ENCODE assay signal across 13 cellular contexts in the genomic region with DNA sequence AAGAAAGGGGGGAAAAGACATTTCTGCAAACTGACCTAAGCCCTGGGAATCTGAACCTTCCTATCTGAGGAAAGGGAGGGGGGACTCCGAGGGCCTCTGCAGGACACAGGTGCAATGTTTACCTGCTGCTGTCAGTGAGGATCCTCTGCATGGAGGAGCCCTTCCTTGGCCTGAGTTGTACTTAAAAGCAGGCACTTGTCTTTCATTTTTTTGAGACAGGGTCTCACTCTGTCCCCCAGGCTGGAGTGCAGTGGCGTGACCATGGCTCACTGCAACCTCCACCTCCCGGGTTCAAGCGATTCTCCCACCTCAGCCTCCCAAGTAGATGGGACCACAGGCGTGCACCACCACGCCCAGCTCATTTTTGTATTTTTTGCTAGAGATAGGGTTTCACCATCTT. TPM values are rescaled to one million over a fixed set of nuclear protein-coding genes. Genes with fewer than 3 reads are reported as not detected.
DNase-seq lines count a peak whose midpoint lies in the region; ATAC-seq, FAIRE-seq and TF ChIP-seq lines count a peak whose summit lies in the region.
"Not testable (repeated sequence)": the region's sequence is repeated elsewhere in the genome, so short reads cannot be mapped to it uniquely, and the experiment has no call there.
"Had no signal": no experiment of that assay in that cellular context is flagged by ENCODE, and none has a peak within 500 bp of the region (broad histone marks: within the 10 kb centered on the region; RNA-seq: fewer than 3 reads in every experiment).

No MANE protein-coding gene starts in this region.

- DNase-seq in Caco-2; H9; IMR-90; H1 (ENCODE audit: low read depth in 1 of 2, low spot score in 2 of 2): not testable (repeated sequence)
- DNase-seq in mesenteric fat pad (ENCODE audit: low spot score) (peak; percentile 73), posterior vena cava (ENCODE audit: low spot score) (peak; percentile 23)

- intact Hi-C loops in Caco-2 (cut with micrococcal nuclease; ENCODE audit: unreplicated experiment); IMR-90 (cut with micrococcal nuclease); posterior vena cava (cut with DNase I): not testable (repeated sequence)

- WGBS in H9 (ENCODE audit: extremely low coverage, insufficient read length, low lambda C conversion rate) = no CpG with 5 or more reads among the region's 6 CpGs
- 60% methylated on average over 1 of the region's 6 CpGs; no CpG with 5 or more reads in 1 of the 2 experiments for WGBS in IMR-90 (ENCODE audit: extremely low coverage in 2 of 2, insufficient read length in 1 of 2), 2 experiments
- WGBS in H1 (ENCODE audit: extremely low coverage in 1 of 2, insufficient coverage in 1 of 2, insufficient read length in 1 of 2, insufficient replicate concordance in 2 of 2, low coverage in 1 of 2, low lambda C conversion rate in 2 of 2, missing lambda C conversion rate in 1 of 2), 2 experiments = 84% methylated on average over 6 of the region's 6 CpGs; no CpG with 5 or more reads in 1 of the 2 experiments

- not testable (repeated sequence) for H3T11ph ChIP-seq in H9 (ENCODE audit: low read length)

- H3K36me3 Mint-ChIP-seq in Caco-2 (ENCODE audit: insufficient read depth, unreplicated experiment) = peaks cover 90% of the 10 kb centered on the region
- peaks cover 3 to 13% (median 10%) of the 10 kb centered on the region in 3 experiments; a peak in 4 of 7 replicates for H3K36me3 Mint-ChIP-seq in H9 (ENCODE audit: insufficient read depth in 1 of 3, low read depth in 3 of 3)

- TF ChIP-seq CTCF in Caco-2 (IDR thresholded peaks at IDR 0.05; ENCODE audit: insufficient read depth in 1 of 2, low read depth in 1 of 2, low read length in 1 of 2, severe bottlenecking in 1 of 2, unreplicated experiment in 1 of 2); IMR-90 (conservative IDR thresholded peaks at IDR 0.05; ENCODE audit: low read depth, low read length): not testable (repeated sequence)
- TF ChIP-seq CTCF in H9 (conservative IDR thresholded peaks at IDR 0.05) (peak; percentile 20; the same call in 1 of the 3 replicates), H1 (IDR thresholded peaks at IDR 0.05; ENCODE audit: control extremely low read depth in 1 of 3, insufficient read depth in 1 of 3, low read depth in 1 of 3, low read length in 3 of 3) (peak; percentile 13 to 22 (median 19); a peak in 3 of 4 replicates)

- H3K27ac Mint-ChIP-seq in Caco-2 (ENCODE audit: unreplicated experiment) (peak overlapping the region; percentile 83), H9 (peak overlapping the region; percentile 99 to 100 (median 99); a peak in 6 of 7 replicates)

- TF ChIP-seq RAD21 in IMR-90 (IDR thresholded peaks at IDR 0.05; ENCODE audit: low read length) = not testable (repeated sequence)
- peak; percentile 13 to 28; a peak in 2 of 4 replicates for TF ChIP-seq RAD21 in H1 (IDR thresholded peaks at IDR 0.05 in 1 of 2, conservative IDR thresholded peaks at IDR 0.05 in 1 of 2; ENCODE audit: low read depth in 2 of 2, low read length in 2 of 2)

- H3K9me3 Mint-ChIP-seq in Caco-2 (ENCODE audit: unreplicated experiment); H9: not testable (repeated sequence)

- H3K4me2 ChIP-seq in H9 (ENCODE audit: insufficient read depth, insufficient read length, low read length); IMR-90 (ENCODE audit: low read depth, low read length); H1 (ENCODE audit: insufficient read depth in 1 of 2, low read depth in 2 of 2, low read length in 2 of 2): not testable (repeated sequence)

- not testable (repeated sequence) for H4K91ac ChIP-seq in H9 (ENCODE audit: insufficient read length, low read depth, low read length); IMR-90 (ENCODE audit: insufficient read depth, low read depth, low read length)
- peak overlapping the region; percentile 96 for H4K91ac ChIP-seq in H1 (replicated peaks; ENCODE audit: insufficient read length, low read length)

- H3K9ac ChIP-seq in H9 (ENCODE audit: extremely low read depth, insufficient read length, low read length); IMR-90 (ENCODE audit: low read depth, low read length); H1 (replicated peaks in 1 of 4; ENCODE audit: extremely low read depth in 1 of 4, low read depth in 3 of 4, low read length in 3 of 4): not testable (repeated sequence)
- H3K9ac ChIP-seq in iPS-20b (ENCODE audit: low read depth, low read length) = peak overlapping the region; percentile 81; the same call in 1 of the 2 replicates

- H2BK20ac ChIP-seq in H9 (ENCODE audit: low read depth, low read length, poor library complexity, severe bottlenecking); IMR-90 (ENCODE audit: low read depth, low read length): not testable (repeated sequence)
- peak overlapping the region; percentile 100 for H2BK20ac ChIP-seq in H1 (ENCODE audit: low read length)

- not testable (repeated sequence) for H2AFZ ChIP-seq in H9 (ENCODE audit: low read length); IMR-90 (replicated peaks; ENCODE audit: low read length, poor library complexity); H1 (ENCODE audit: low read length)

- H3K9me3 ChIP-seq in Caco-2; H9 (ENCODE audit: control insufficient read depth, low read depth, low read length); IMR-90 (ENCODE audit: control insufficient read depth, insufficient read depth, low read length); H1 (ENCODE audit: insufficient read depth in 2 of 2, low read depth in 1 of 2, low read length in 1 of 2); iPS-20b (ENCODE audit: insufficient read depth, low read depth, low read length): not testable (repeated sequence)

- H2BK5ac ChIP-seq in H9 (ENCODE audit: insufficient read length, low read length) = not testable (repeated sequence)
- H2BK5ac ChIP-seq in IMR-90 (ENCODE audit: low read depth, low read length, poor library complexity, severe bottlenecking) (peak overlapping the region; percentile 24), H1 (ENCODE audit: low read depth, low read length) (peak overlapping the region; percentile 98; the same call in 1 of the 2 replicates)

- H4K5ac ChIP-seq in H9 (ENCODE audit: insufficient read length, low read depth, low read length); IMR-90 (ENCODE audit: low read depth, low read length); H1 (ENCODE audit: insufficient read length, low read depth, low read length): not testable (repeated sequence)

- H3K79me2 ChIP-seq in H9 (ENCODE audit: insufficient read depth, low read length); H1 (ENCODE audit: control insufficient read depth in 1 of 2, insufficient read depth in 2 of 2, low read length in 2 of 2): not testable (repeated sequence)

- not testable (repeated sequence) for H4K8ac ChIP-seq in H9 (replicated peaks; ENCODE audit: insufficient read length, low read depth, low read length); IMR-90 (ENCODE audit: low read depth in 2 of 2, low read length in 2 of 2); H1 (ENCODE audit: extremely low read depth, insufficient read depth, low read length)

- peak overlapping the region; percentile 72 for H3K4me3 Mint-ChIP-seq in Caco-2 (ENCODE audit: unreplicated experiment)
- not testable (repeated sequence) for H3K4me3 Mint-ChIP-seq in H9

- not testable (repeated sequence) for FAIRE-seq in H1 (lab: Jason Lieb, UNC)

- H3K23me2 ChIP-seq in H9 (ENCODE audit: insufficient read length, low read depth, low read length, poor library complexity, severe bottlenecking); H1 (ENCODE audit: low read depth, low read length): not testable (repeated sequence)

- H2AK9ac ChIP-seq in IMR-90 (replicated peaks; ENCODE audit: low read depth, low read length, poor library complexity) = not testable (repeated sequence)

- H3K4me1 Mint-ChIP-seq in Caco-2 (ENCODE audit: low read depth, unreplicated experiment) (peaks cover 43% of the 10 kb centered on the region), H9 (peaks cover 52 to 68% of the 10 kb centered on the region in 2 experiments)

- H2AK5ac ChIP-seq in H9 (ENCODE audit: insufficient read length, low read length) = not testable (repeated sequence)
- H2AK5ac ChIP-seq in IMR-90 (ENCODE audit: low read depth, low read length) (peak overlapping the region; percentile 62; the same call in 1 of the 2 replicates), H1 (ENCODE audit: low read depth, low read length) (peak overlapping the region; percentile 84)

- not testable (repeated sequence) for H3K4ac ChIP-seq in H9 (ENCODE audit: low read depth, low read length)
- 0 out of 2 replicates have a peak overlapping the region, but pooled peaks have one; percentile 32 for H3K4ac ChIP-seq in IMR-90 (ENCODE audit: low read depth, low read length)
- H3K4ac ChIP-seq in H1 (replicated peaks; ENCODE audit: insufficient read length, low read depth, low read length) = peak overlapping the region; percentile 21

- H3K27me3 ChIP-seq in Caco-2 (replicated peaks; ENCODE audit: control insufficient read depth, insufficient read depth, low read length); H9 (ENCODE audit: insufficient read depth, low read length); IMR-90 (ENCODE audit: control insufficient read depth, insufficient read depth, low read length); H1 (replicated peaks in 1 of 4; ENCODE audit: control insufficient read depth in 3 of 4, extremely low read depth in 1 of 4, insufficient read depth in 3 of 4, low read length in 3 of 4); iPS-20b (ENCODE audit: insufficient read depth, low read length): not testable (repeated sequence)

- not testable (repeated sequence) for H3K27me3 Mint-ChIP-seq in Caco-2 (ENCODE audit: insufficient read depth, unreplicated experiment); H9 (ENCODE audit: low read depth)

- H3K23ac ChIP-seq in H9 (ENCODE audit: insufficient read length, low read depth, low read length); IMR-90 (ENCODE audit: low read depth, low read length); H1 (ENCODE audit: insufficient read length): not testable (repeated sequence)

- not testable (repeated sequence) for ATAC-seq in IMR-90 (ENCODE audit: low read depth)

- dilution Hi-C loops in IMR-90 (cut with HindIII; ENCODE audit: low sequenced_read_pairs, unreplicated experiment) = not testable (repeated sequence)

- H3K27ac ChIP-seq in H9 (ENCODE audit: insufficient read length, low read depth, low read length) = peak overlapping the region; percentile 14
- H3K27ac ChIP-seq in IMR-90 (ENCODE audit: insufficient read depth, low read length); H1 (ENCODE audit: low read depth, low read length): not testable (repeated sequence)
- peak overlapping the region; percentile 95 for H3K27ac ChIP-seq in iPS-20b (ENCODE audit: low read length)
- H3K27ac ChIP-seq in temporal lobe (ENCODE audit: low read depth, low read length) = peak overlapping the region; percentile 44

- not testable (repeated sequence) for H3K36me3 ChIP-seq in Caco-2 (ENCODE audit: control insufficient read depth, insufficient read depth, low read length); IMR-90 (ENCODE audit: control insufficient read depth, insufficient read depth, low read length); H1 (ENCODE audit: control insufficient read depth in 2 of 4, insufficient read depth in 4 of 4, low read length in 3 of 4); iPS-20b (ENCODE audit: insufficient read depth, low read depth, low read length)

- not testable (repeated sequence) for BruUV-seq in Caco-2 (replicated peaks; lab: Mats Ljungman, UMichigan); IMR-90 (replicated peaks; lab: Mats Ljungman, UMichigan)

- H3K18ac ChIP-seq in H9 (ENCODE audit: insufficient read length, low read depth, low read length) (peak overlapping the region; percentile 11), IMR-90 (ENCODE audit: low read depth, low read length) (peak overlapping the region; percentile 31; the same call in 1 of the 2 replicates), H1 (ENCODE audit: extremely low read depth, low read length) (peak overlapping the region; percentile 94)

- H3K56ac ChIP-seq in H9 (ENCODE audit: insufficient read length, low read depth, low read length); IMR-90 (ENCODE audit: extremely low read depth, insufficient read depth, low read length); H1 (replicated peaks; ENCODE audit: insufficient read length, low read depth, low read length): not testable (repeated sequence)

- H4K20me1 ChIP-seq in H9 (ENCODE audit: control insufficient read depth, insufficient read depth, insufficient read length); IMR-90 (ENCODE audit: insufficient read depth, low read length); H1 (replicated peaks in 1 of 2; ENCODE audit: control insufficient read depth in 1 of 2, insufficient read depth in 2 of 2, low read length in 2 of 2): not testable (repeated sequence)

- H2BK12ac ChIP-seq in H9 (ENCODE audit: insufficient read length, low read depth, low read length) = not testable (repeated sequence)
- H2BK12ac ChIP-seq in H1 (ENCODE audit: low read depth, low read length) = peak overlapping the region; percentile 86

- H3K4me3 ChIP-seq in Caco-2 (ENCODE audit: low read depth, low read length); IMR-90 (ENCODE audit: insufficient read depth, low read depth, low read length); H1 (ENCODE audit: extremely low read depth in 1 of 4, insufficient read depth in 2 of 4, low read depth in 3 of 4, low read length in 4 of 4); iPS-20b (ENCODE audit: low read length): not testable (repeated sequence)

- CTCF ChIA-PET in Caco-2 (lab: Charles Lee); IMR-90 (lab: Yijun Ruan, JAX): not testable (repeated sequence)
- CTCF ChIA-PET in H1 (lab: Charles Lee; ENCODE audit: partially characterized antibody) = interaction anchor here (0.8 to 3.2 kb wide), 4 partner anchors 11 to 33 kb away, joined by 3 to 10 read pairs (median 6); no protein-coding TSS in a partner anchor

- not testable (repeated sequence) for H2BK15ac ChIP-seq in H9 (ENCODE audit: low read depth, low read length); IMR-90 (ENCODE audit: low read depth, low read length); H1 (ENCODE audit: low read length)

- not testable (repeated sequence) for H2BK120ac ChIP-seq in H9 (ENCODE audit: low read depth, low read length, poor library complexity, severe bottlenecking); IMR-90 (ENCODE audit: low read depth, low read length)
- peak overlapping the region; percentile 62 for H2BK120ac ChIP-seq in H1 (replicated peaks; ENCODE audit: low read depth, low read length)

- TF ChIP-seq POLR2A in IMR-90 (IDR thresholded peaks at IDR 0.05; ENCODE audit: low read depth, low read length); H1 (IDR thresholded peaks at IDR 0.05; ENCODE audit: control extremely low read depth in 1 of 2, low read depth in 2 of 2, low read length in 2 of 2): not testable (repeated sequence)

- H3K9me1 ChIP-seq in IMR-90 (ENCODE audit: insufficient read depth, low read length) = not testable (repeated sequence)

- POLR2A ChIA-PET in Caco-2 (lab: Charles Lee) = interaction anchor here (0.6 kb wide), 1 partner anchor 19 kb away, joined by 3 read pairs; no protein-coding TSS in a partner anchor
- POLR2A ChIA-PET in IMR-90 (lab: Charles Lee; ENCODE audit: unreplicated experiment) = not testable (repeated sequence)
- POLR2A ChIA-PET in H1 (lab: Charles Lee; ENCODE audit: partially characterized antibody) = interaction anchor here (1.3 to 3.6 kb wide), 6 partner anchors 9 to 53 kb away, joined by 4 to 37 read pairs (median 7); a partner anchor contains a TSS

- H3K4me1 ChIP-seq in Caco-2 (peaks cover 59% of the 10 kb centered on the region), H1 (replicated peaks in 1 of 4; ENCODE audit: control insufficient read depth in 3 of 4, insufficient read depth in 4 of 4, low read length in 3 of 4) (peaks cover 0 to 25% (median 12%) of the 10 kb centered on the region in 4 experiments; a peak in 6 of 7 replicates), iPS-20b (ENCODE audit: insufficient read depth, low read length) (peaks cover 24% of the 10 kb centered on the region)
- H3K4me1 ChIP-seq in H9 (ENCODE audit: insufficient read depth, low read length); IMR-90 (ENCODE audit: control insufficient read depth, insufficient read depth, low read length): not testable (repeated sequence)

- not testable (repeated sequence) for H3K79me1 ChIP-seq in H9 (ENCODE audit: insufficient read depth, low read depth, low read length, poor library complexity, severe bottlenecking); IMR-90 (ENCODE audit: low read depth in 1 of 2, low read length in 2 of 2); H1 (ENCODE audit: low read depth, low read length)

- in situ Hi-C loops in IMR-90 (cut with MboI; ENCODE audit: low sequenced_read_pairs) = not testable (repeated sequence)

- TF ChIP-seq EP300 in H1 (IDR thresholded peaks at IDR 0.05; ENCODE audit: borderline replicate concordance in 1 of 2, low read depth in 2 of 2, low read length in 2 of 2) = not testable (repeated sequence)

- H3K14ac ChIP-seq in H9 (ENCODE audit: insufficient read depth, low read length); IMR-90 (replicated peaks; ENCODE audit: low read depth, low read length); H1 (ENCODE audit: insufficient read length): not testable (repeated sequence)

RNA-seq across cellular contexts. Expression of a gene that starts 13.2 kb away (rescaled TPM):
- total RNA-seq in Caco-2 (2022) = 37.9 and 47.7 TPM in 2 replicates
- 234 and 238 TPM in 2 replicates for total RNA-seq in H9 (2021)
- total RNA-seq in IMR-90 (2012; rRNA removed) = under 0.01 TPM in 1 of 2 replicates, not detected in the other
- not detected in 2 replicates for polyA plus RNA-seq in IMR-90 (2012; rRNA removed)
- polyA plus RNA-seq in IMR-90 (2012; cell fraction: cytosol; rRNA removed) = not detected in 2 replicates
- polyA plus RNA-seq in IMR-90 (2012; cell fraction: nucleus; rRNA removed; ENCODE audit: low replicate concordance) = 0.06 TPM in 1 of 2 replicates, not detected in the other
- 14.9 and 17.7 TPM in 2 replicates for total RNA-seq in H1 (2021; fragmentation: NEBNext Ultra II Directional; extraction: Animal tissue kit (Norgen Biotek cat#: 25700))
- 4.0 and 4.2 TPM in 2 replicates for polyA plus RNA-seq in H1 (2011; rRNA removed)
- polyA plus RNA-seq in H1 (2011; cell fraction: cytosol; rRNA removed) = 5.6 TPM
- polyA plus RNA-seq in H1 (2011; cell fraction: nucleus; rRNA removed) = 4.1 TPM
- polyA plus RNA-seq in H1 (2012, experiment 1 of 2) = 5.0 to 5.6 TPM (median 5.4 TPM) in 4 replicates
- 2.3 TPM for polyA plus RNA-seq in H1 (2012, experiment 2 of 2)
- 95.5 TPM for polyA plus RNA-seq in H1 (2013, experiment 1 of 2)
- 113 TPM for polyA plus RNA-seq in H1 (2013, experiment 2 of 2)
- 2.5 and 3.7 TPM in 2 replicates for polyA minus RNA-seq in H1 (2011; rRNA and poly(A)+ RNA removed)
- polyA minus RNA-seq in H1 (2011; cell fraction: cytosol; rRNA and poly(A)+ RNA removed) = 2.5 TPM
- 1.2 TPM for polyA minus RNA-seq in H1 (2011; cell fraction: nucleus; rRNA and poly(A)+ RNA removed)
- not detected for total RNA-seq in mesenteric fat pad
- total RNA-seq in posterior vena cava = not detected
- not detected for total RNA-seq in temporal lobe
- total RNA-seq: Daoy, HepG2, HT-29 had no signal
- polyA plus RNA-seq: A549, BJ had no signal

RNA-seq across cellular contexts. Expression of a gene that starts 35.8 kb away (rescaled TPM):
- 10.7 TPM in 2 replicates for total RNA-seq in Caco-2 (2022)
- total RNA-seq in H9 (2021) = 38.1 and 43.4 TPM in 2 replicates
- total RNA-seq in IMR-90 (2012; rRNA removed) = 35.0 and 48.3 TPM in 2 replicates
- polyA plus RNA-seq in IMR-90 (2012; rRNA removed) = 51.5 and 61.0 TPM in 2 replicates
- polyA plus RNA-seq in IMR-90 (2012; cell fraction: cytosol; rRNA removed) = 12.0 and 47.8 TPM in 2 replicates
- polyA plus RNA-seq in IMR-90 (2012; cell fraction: nucleus; rRNA removed; ENCODE audit: low replicate concordance) = 46.2 and 70.3 TPM in 2 replicates
- total RNA-seq in H1 (2021; fragmentation: NEBNext Ultra II Directional; extraction: Animal tissue kit (Norgen Biotek cat#: 25700)) = 31.3 and 31.9 TPM in 2 replicates
- polyA plus RNA-seq in H1 (2011; rRNA removed) = 20.4 and 30.7 TPM in 2 replicates
- polyA plus RNA-seq in H1 (2011; cell fraction: cytosol; rRNA removed) = 36.3 TPM
- polyA plus RNA-seq in H1 (2011; cell fraction: nucleus; rRNA removed) = 27.8 TPM
- polyA plus RNA-seq in H1 (2012, experiment 1 of 2) = 15.7 to 22.7 TPM (median 18.7 TPM) in 4 replicates
- polyA plus RNA-seq in H1 (2012, experiment 2 of 2) = 5.0 TPM
- 10.9 TPM for polyA plus RNA-seq in H1 (2013, experiment 1 of 2)
- 9.7 TPM for polyA plus RNA-seq in H1 (2013, experiment 2 of 2)
- polyA minus RNA-seq in H1 (2011; rRNA and poly(A)+ RNA removed) = 56.6 and 90.5 TPM in 2 replicates
- 19.1 TPM for polyA minus RNA-seq in H1 (2011; cell fraction: cytosol; rRNA and poly(A)+ RNA removed)
- 56.2 TPM for polyA minus RNA-seq in H1 (2011; cell fraction: nucleus; rRNA and poly(A)+ RNA removed)
- 18.1 TPM for total RNA-seq in mesenteric fat pad
- 10 to 100 TPM; 22.5 to 22.7 TPM for total RNA-seq in posterior vena cava
- total RNA-seq in temporal lobe = 13.8 TPM

RNA-seq across cellular contexts. Expression of a gene that starts 45.5 kb away (rescaled TPM):
- total RNA-seq in Caco-2 (2022) (32.5 and 33.8 TPM in 2 replicates), H9 (2021) (32.6 and 35.6 TPM in 2 replicates), IMR-90 (2012; rRNA removed) (55.6 and 62.5 TPM in 2 replicates), mesenteric fat pad (40.8 TPM), posterior vena cava (10 to 100 TPM; 26.1 to 39.0 TPM), temporal lobe (18.7 TPM)
- polyA plus RNA-seq in IMR-90 (2012; rRNA removed) (38.5 and 44.1 TPM in 2 replicates), H1 (2011; rRNA removed) (17.0 and 18.2 TPM in 2 replicates)
- polyA plus RNA-seq in IMR-90 (2012; cell fraction: cytosol; rRNA removed) = 23.1 and 23.3 TPM in 2 replicates
- 16.8 and 24.6 TPM in 2 replicates for polyA plus RNA-seq in IMR-90 (2012; cell fraction: nucleus; rRNA removed; ENCODE audit: low replicate concordance)
- 44.4 and 47.1 TPM in 2 replicates for total RNA-seq in H1 (2021; fragmentation: NEBNext Ultra II Directional; extraction: Animal tissue kit (Norgen Biotek cat#: 25700))
- 23.3 TPM for polyA plus RNA-seq in H1 (2011; cell fraction: cytosol; rRNA removed)
- polyA plus RNA-seq in H1 (2011; cell fraction: nucleus; rRNA removed) = 23.3 TPM
- polyA plus RNA-seq in H1 (2012, experiment 1 of 2) = 27.5 to 34.5 TPM (median 31.8 TPM) in 4 replicates
- 22.5 TPM for polyA plus RNA-seq in H1 (2012, experiment 2 of 2)
- polyA plus RNA-seq in H1 (2013, experiment 1 of 2) = 40.8 TPM
- 37.8 TPM for polyA plus RNA-seq in H1 (2013, experiment 2 of 2)
- polyA minus RNA-seq in H1 (2011; rRNA and poly(A)+ RNA removed) = 12.9 and 14.9 TPM in 2 replicates
- polyA minus RNA-seq in H1 (2011; cell fraction: cytosol; rRNA and poly(A)+ RNA removed) = 19.4 TPM
- polyA minus RNA-seq in H1 (2011; cell fraction: nucleus; rRNA and poly(A)+ RNA removed) = 12.8 TPM

RNA-seq across cellular contexts. Expression of a gene that starts 59.3 kb away (rescaled TPM):
- total RNA-seq in Caco-2 (2022) (35.0 and 35.4 TPM in 2 replicates), H9 (2021) (53.0 and 54.4 TPM in 2 replicates), IMR-90 (2012; rRNA removed) (8.6 and 11.3 TPM in 2 replicates), mesenteric fat pad (18.6 TPM), posterior vena cava (10 to 100 TPM; 12.1 to 13.4 TPM), temporal lobe (10.6 TPM)
- polyA plus RNA-seq in IMR-90 (2012; rRNA removed) (20.2 and 20.8 TPM in 2 replicates), H1 (2011; rRNA removed) (28.9 and 45.5 TPM in 2 replicates)
- 15.7 and 21.6 TPM in 2 replicates for polyA plus RNA-seq in IMR-90 (2012; cell fraction: cytosol; rRNA removed)
- polyA plus RNA-seq in IMR-90 (2012; cell fraction: nucleus; rRNA removed; ENCODE audit: low replicate concordance) = 19.5 and 32.3 TPM in 2 replicates
- 43.1 and 47.8 TPM in 2 replicates for total RNA-seq in H1 (2021; fragmentation: NEBNext Ultra II Directional; extraction: Animal tissue kit (Norgen Biotek cat#: 25700))
- polyA plus RNA-seq in H1 (2011; cell fraction: cytosol; rRNA removed) = 35.0 TPM
- polyA plus RNA-seq in H1 (2011; cell fraction: nucleus; rRNA removed) = 77.6 TPM
- 25.0 to 41.3 TPM (median 37.5 TPM) in 4 replicates for polyA plus RNA-seq in H1 (2012, experiment 1 of 2)
- polyA plus RNA-seq in H1 (2012, experiment 2 of 2) = 25.2 TPM
- 19.7 TPM for polyA plus RNA-seq in H1 (2013, experiment 1 of 2)
- 20.5 TPM for polyA plus RNA-seq in H1 (2013, experiment 2 of 2)
- polyA minus RNA-seq in H1 (2011; rRNA and poly(A)+ RNA removed) = 47.7 and 48.4 TPM in 2 replicates
- polyA minus RNA-seq in H1 (2011; cell fraction: cytosol; rRNA and poly(A)+ RNA removed) = 20.1 TPM
- polyA minus RNA-seq in H1 (2011; cell fraction: nucleus; rRNA and poly(A)+ RNA removed) = 70.6 TPM

Comparison
In these comparisons a context has a peak if more than half of its experiments do, and no peak if none do; other contexts are left out.
1. H3K18ac ChIP-seq: peak in every context shown above with its lines; median percentile 94 in H1; 31 in IMR-90; 11 in H9.
2. RNA of a gene that starts 13.2 kb away (total RNA-seq): 234 to 238 TPM in H9, 37.9 to 47.7 TPM in Caco-2 and 14.9 to 17.7 TPM in H1; under 0.01 TPM in IMR-90, not detected in mesenteric fat pad (single experiment), not detected in posterior vena cava and not detected in temporal lobe (single experiment); every median in the first group is over 10 times any median in the second.